In the genomic region with DNA sequence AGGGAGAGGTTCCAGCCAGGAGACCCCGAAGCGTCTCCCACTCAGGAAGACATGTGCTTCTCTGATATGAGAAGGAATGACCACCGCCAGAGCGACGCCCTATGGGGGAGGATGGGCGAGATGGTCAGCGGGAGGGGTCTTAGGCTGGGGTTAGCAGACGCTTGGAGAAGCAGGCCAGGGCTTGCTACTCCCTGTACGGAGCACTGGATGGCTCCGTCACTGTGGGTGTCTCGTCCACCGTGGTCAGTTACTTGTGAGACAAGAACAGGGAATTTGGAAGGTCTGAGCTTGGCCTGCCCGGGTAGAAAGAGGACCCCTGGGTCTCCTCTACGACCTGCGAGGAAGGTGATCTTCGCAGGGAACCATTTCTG, we compare ENCODE assay signal across 1 cellular context.
TF ChIP-seq lines count a peak whose summit lies in the region.

No MANE protein-coding gene starts in this region.

TF ChIP-seq in K562, 482 proteins besides CTCF, POLR2A, EP300 and RAD21:
- TF ChIP-seq, protein P1, sequence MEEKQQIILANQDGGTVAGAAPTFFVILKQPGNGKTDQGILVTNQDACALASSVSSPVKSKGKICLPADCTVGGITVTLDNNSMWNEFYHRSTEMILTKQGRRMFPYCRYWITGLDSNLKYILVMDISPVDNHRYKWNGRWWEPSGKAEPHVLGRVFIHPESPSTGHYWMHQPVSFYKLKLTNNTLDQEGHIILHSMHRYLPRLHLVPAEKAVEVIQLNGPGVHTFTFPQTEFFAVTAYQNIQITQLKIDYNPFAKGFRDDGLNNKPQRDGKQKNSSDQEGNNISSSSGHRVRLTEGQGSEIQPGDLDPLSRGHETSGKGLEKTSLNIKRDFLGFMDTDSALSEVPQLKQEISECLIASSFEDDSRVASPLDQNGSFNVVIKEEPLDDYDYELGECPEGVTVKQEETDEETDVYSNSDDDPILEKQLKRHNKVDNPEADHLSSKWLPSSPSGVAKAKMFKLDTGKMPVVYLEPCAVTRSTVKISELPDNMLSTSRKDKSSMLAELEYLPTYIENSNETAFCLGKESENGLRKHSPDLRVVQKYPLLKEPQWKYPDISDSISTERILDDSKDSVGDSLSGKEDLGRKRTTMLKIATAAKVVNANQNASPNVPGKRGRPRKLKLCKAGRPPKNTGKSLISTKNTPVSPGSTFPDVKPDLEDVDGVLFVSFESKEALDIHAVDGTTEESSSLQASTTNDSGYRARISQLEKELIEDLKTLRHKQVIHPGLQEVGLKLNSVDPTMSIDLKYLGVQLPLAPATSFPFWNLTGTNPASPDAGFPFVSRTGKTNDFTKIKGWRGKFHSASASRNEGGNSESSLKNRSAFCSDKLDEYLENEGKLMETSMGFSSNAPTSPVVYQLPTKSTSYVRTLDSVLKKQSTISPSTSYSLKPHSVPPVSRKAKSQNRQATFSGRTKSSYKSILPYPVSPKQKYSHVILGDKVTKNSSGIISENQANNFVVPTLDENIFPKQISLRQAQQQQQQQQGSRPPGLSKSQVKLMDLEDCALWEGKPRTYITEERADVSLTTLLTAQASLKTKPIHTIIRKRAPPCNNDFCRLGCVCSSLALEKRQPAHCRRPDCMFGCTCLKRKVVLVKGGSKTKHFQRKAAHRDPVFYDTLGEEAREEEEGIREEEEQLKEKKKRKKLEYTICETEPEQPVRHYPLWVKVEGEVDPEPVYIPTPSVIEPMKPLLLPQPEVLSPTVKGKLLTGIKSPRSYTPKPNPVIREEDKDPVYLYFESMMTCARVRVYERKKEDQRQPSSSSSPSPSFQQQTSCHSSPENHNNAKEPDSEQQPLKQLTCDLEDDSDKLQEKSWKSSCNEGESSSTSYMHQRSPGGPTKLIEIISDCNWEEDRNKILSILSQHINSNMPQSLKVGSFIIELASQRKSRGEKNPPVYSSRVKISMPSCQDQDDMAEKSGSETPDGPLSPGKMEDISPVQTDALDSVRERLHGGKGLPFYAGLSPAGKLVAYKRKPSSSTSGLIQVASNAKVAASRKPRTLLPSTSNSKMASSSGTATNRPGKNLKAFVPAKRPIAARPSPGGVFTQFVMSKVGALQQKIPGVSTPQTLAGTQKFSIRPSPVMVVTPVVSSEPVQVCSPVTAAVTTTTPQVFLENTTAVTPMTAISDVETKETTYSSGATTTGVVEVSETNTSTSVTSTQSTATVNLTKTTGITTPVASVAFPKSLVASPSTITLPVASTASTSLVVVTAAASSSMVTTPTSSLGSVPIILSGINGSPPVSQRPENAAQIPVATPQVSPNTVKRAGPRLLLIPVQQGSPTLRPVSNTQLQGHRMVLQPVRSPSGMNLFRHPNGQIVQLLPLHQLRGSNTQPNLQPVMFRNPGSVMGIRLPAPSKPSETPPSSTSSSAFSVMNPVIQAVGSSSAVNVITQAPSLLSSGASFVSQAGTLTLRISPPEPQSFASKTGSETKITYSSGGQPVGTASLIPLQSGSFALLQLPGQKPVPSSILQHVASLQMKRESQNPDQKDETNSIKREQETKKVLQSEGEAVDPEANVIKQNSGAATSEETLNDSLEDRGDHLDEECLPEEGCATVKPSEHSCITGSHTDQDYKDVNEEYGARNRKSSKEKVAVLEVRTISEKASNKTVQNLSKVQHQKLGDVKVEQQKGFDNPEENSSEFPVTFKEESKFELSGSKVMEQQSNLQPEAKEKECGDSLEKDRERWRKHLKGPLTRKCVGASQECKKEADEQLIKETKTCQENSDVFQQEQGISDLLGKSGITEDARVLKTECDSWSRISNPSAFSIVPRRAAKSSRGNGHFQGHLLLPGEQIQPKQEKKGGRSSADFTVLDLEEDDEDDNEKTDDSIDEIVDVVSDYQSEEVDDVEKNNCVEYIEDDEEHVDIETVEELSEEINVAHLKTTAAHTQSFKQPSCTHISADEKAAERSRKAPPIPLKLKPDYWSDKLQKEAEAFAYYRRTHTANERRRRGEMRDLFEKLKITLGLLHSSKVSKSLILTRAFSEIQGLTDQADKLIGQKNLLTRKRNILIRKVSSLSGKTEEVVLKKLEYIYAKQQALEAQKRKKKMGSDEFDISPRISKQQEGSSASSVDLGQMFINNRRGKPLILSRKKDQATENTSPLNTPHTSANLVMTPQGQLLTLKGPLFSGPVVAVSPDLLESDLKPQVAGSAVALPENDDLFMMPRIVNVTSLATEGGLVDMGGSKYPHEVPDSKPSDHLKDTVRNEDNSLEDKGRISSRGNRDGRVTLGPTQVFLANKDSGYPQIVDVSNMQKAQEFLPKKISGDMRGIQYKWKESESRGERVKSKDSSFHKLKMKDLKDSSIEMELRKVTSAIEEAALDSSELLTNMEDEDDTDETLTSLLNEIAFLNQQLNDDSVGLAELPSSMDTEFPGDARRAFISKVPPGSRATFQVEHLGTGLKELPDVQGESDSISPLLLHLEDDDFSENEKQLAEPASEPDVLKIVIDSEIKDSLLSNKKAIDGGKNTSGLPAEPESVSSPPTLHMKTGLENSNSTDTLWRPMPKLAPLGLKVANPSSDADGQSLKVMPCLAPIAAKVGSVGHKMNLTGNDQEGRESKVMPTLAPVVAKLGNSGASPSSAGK (IDR thresholded peaks at IDR 0.05) = no peak
- TF ChIP-seq, protein P2, sequence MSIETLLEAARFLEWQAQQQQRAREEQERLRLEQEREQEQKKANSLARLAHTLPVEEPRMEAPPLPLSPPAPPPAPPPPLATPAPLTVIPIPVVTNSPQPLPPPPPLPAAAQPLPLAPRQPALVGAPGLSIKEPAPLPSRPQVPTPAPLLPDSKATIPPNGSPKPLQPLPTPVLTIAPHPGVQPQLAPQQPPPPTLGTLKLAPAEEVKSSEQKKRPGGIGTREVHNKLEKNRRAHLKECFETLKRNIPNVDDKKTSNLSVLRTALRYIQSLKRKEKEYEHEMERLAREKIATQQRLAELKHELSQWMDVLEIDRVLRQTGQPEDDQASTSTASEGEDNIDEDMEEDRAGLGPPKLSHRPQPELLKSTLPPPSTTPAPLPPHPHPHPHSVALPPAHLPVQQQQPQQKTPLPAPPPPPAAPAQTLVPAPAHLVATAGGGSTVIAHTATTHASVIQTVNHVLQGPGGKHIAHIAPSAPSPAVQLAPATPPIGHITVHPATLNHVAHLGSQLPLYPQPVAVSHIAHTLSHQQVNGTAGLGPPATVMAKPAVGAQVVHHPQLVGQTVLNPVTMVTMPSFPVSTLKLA (conservative IDR thresholded peaks at IDR 0.05) = no peak
